Comparison of ENCODE assay signal across 1 cellular context in the genomic region with DNA sequence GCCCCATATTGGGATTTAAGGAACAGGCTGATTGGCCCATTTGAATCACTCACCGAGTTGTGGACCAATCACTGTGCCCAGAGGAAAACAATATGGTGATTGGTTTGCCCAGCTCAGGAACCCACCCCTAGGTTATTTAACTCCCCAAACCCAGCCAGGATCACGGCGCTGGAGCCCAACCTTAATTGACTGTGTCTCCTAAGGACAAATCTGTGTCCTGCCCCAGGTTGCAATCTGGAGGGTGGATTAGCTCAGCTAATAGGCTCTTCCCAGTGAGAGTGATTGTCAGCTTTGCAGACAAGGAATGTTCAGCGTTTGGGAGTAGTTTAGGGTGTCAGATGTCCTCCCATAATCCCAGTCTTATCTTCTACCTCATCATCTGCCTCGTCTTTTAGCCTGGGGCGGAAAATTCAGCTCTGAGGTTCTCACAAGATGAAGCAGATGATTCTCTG.
A peak's percentile ranks its signal among the peaks of the same experiment; 100 is the strongest.
TF ChIP-seq lines count a peak whose summit lies in the region.

No MANE protein-coding gene starts in this region.

TF ChIP-seq in K562, 482 proteins besides CTCF, POLR2A, EP300 and RAD21 (continued from another document):
- TF ChIP-seq PCBP1 (IDR thresholded peaks at IDR 0.05; ENCODE audit: low read depth, low read length, poor library complexity, severe bottlenecking) (no peak), ZNF699 (CRISPR knock-in tag; IDR thresholded peaks at IDR 0.05; ENCODE audit: insufficient replicate concordance) (no peak), NFIC (IDR thresholded peaks at IDR 0.05) (no peak), TEAD4 (IDR thresholded peaks at IDR 0.05; ENCODE audit: low read length) (0 out of 2 replicates have a peak, but pooled peaks have one; percentile 8), TEAD4 (CRISPR knock-in tag; IDR thresholded peaks at IDR 0.05; ENCODE audit: borderline replicate concordance) (no peak), E2F3 (CRISPR knock-in tag; IDR thresholded peaks at IDR 0.05) (no peak), ZBED1 (IDR thresholded peaks at IDR 0.05) (no peak), RBM14 (IDR thresholded peaks at IDR 0.05; ENCODE audit: borderline replicate concordance, insufficient read depth, low read depth, low read length) (no peak), HMGN3 (IDR thresholded peaks at IDR 0.05; ENCODE audit: borderline replicate concordance, extremely low read depth, insufficient read length, low read depth, low read length) (no peak), ESRRA (IDR thresholded peaks at IDR 0.05; ENCODE audit: borderline replicate concordance, low read depth) (0 out of 2 replicates have a peak, but pooled peaks have one; percentile 8), TEAD2 (tag; IDR thresholded peaks at IDR 0.05) (no peak), TBP (optimal IDR thresholded peaks at IDR 0.05; ENCODE audit: low read depth, low read length) (peak; percentile 6), CTBP1 (IDR thresholded peaks at IDR 0.05; ENCODE audit: borderline replicate concordance) (no peak), ZNF785 (CRISPR knock-in tag; IDR thresholded peaks at IDR 0.05) (no peak), HIVEP1 (CRISPR knock-in tag; IDR thresholded peaks at IDR 0.05) (no peak), KLF10 (CRISPR knock-in tag; IDR thresholded peaks at IDR 0.05) (no peak), SAP30 (IDR thresholded peaks at IDR 0.05; ENCODE audit: borderline replicate concordance, insufficient read depth, low read depth, low read length, poor library complexity, severe bottlenecking) (no peak), ZNF239 (CRISPR knock-in tag; IDR thresholded peaks at IDR 0.05) (no peak), MAZ (CRISPR knock-in tag; conservative IDR thresholded peaks at IDR 0.05 in 1 of 2, IDR thresholded peaks at IDR 0.05 in 1 of 2) (0 out of 4 replicates have a peak, but pooled peaks of 1 of the 2 experiments have one; percentile 25), ZNF561 (CRISPR knock-in tag; conservative IDR thresholded peaks at IDR 0.05) (no peak), FOXP1 (CRISPR knock-in tag; IDR thresholded peaks at IDR 0.05) (no peak), FOS (IDR thresholded peaks at IDR 0.05; ENCODE audit: extremely low read depth, insufficient read length) (peak; percentile 36), MCM3 (IDR thresholded peaks at IDR 0.05) (no peak), NFYB (IDR thresholded peaks at IDR 0.05; ENCODE audit: extremely low read depth, insufficient read length) (peak; percentile 78), XRCC4 (IDR thresholded peaks at IDR 0.05; ENCODE audit: extremely low read depth, insufficient read depth, insufficient read length) (no peak), RCOR1 (IDR thresholded peaks at IDR 0.05; ENCODE audit: borderline replicate concordance in 1 of 2, low read depth in 2 of 2, low read length in 2 of 2) (peak in 1 of 2 experiments; percentile 64; a peak in 1 of 4 replicates), FOXK2 (conservative IDR thresholded peaks at IDR 0.05 in 1 of 2, IDR thresholded peaks at IDR 0.05 in 1 of 2; ENCODE audit: low read depth in 2 of 2) (no peak), SRSF1 (IDR thresholded peaks at IDR 0.05; ENCODE audit: low read depth, low read length) (no peak), KDM5B (IDR thresholded peaks at IDR 0.05; ENCODE audit: insufficient replicate concordance, low read depth, low read length) (no peak), MAFK (IDR thresholded peaks at IDR 0.05; ENCODE audit: low read length) (no peak), BRD9 (IDR thresholded peaks at IDR 0.05; ENCODE audit: low read depth, partially characterized antibody) (no peak), SOX6 (IDR thresholded peaks at IDR 0.05) (no peak), HMG20A (CRISPR knock-in tag; conservative IDR thresholded peaks at IDR 0.05) (no peak), SIN3A (IDR thresholded peaks at IDR 0.05; ENCODE audit: borderline replicate concordance in 2 of 2, control insufficient read depth in 1 of 2, low read depth in 2 of 2, low read length in 2 of 2) (no peak), HDAC6 (IDR thresholded peaks at IDR 0.05; ENCODE audit: low read depth, low read length) (no peak), PRPF4 (IDR thresholded peaks at IDR 0.05; ENCODE audit: insufficient read depth, low read depth, low read length, poor library complexity, severe bottlenecking) (no peak), KDM1A (IDR thresholded peaks at IDR 0.05) (peak; percentile 53 to 58), MYBL2 (IDR thresholded peaks at IDR 0.05; ENCODE audit: low read depth) (peak; percentile 80), MYBL2 (CRISPR knock-in tag; IDR thresholded peaks at IDR 0.05; ENCODE audit: borderline replicate concordance) (no peak), PCBP2 (IDR thresholded peaks at IDR 0.05; ENCODE audit: low read depth, low read length, poor library complexity, severe bottlenecking) (no peak)
- TF ChIP-seq, protein P1, sequence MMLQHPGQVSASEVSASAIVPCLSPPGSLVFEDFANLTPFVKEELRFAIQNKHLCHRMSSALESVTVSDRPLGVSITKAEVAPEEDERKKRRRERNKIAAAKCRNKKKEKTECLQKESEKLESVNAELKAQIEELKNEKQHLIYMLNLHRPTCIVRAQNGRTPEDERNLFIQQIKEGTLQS (IDR thresholded peaks at IDR 0.05): no peak
- TF ChIP-seq, protein P1 (CRISPR knock-in tag; conservative IDR thresholded peaks at IDR 0.05): no peak
- TF ChIP-seq, protein P2, sequence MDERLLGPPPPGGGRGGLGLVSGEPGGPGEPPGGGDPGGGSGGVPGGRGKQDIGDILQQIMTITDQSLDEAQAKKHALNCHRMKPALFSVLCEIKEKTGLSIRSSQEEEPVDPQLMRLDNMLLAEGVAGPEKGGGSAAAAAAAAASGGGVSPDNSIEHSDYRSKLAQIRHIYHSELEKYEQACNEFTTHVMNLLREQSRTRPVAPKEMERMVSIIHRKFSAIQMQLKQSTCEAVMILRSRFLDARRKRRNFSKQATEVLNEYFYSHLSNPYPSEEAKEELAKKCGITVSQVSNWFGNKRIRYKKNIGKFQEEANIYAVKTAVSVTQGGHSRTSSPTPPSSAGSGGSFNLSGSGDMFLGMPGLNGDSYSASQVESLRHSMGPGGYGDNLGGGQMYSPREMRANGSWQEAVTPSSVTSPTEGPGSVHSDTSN (CRISPR knock-in tag; IDR thresholded peaks at IDR 0.05; ENCODE audit: low read depth): no peak
- TF ChIP-seq, protein P2 (tag; conservative IDR thresholded peaks at IDR 0.05; ENCODE audit: low read depth): no peak
- TF ChIP-seq, protein P3, sequence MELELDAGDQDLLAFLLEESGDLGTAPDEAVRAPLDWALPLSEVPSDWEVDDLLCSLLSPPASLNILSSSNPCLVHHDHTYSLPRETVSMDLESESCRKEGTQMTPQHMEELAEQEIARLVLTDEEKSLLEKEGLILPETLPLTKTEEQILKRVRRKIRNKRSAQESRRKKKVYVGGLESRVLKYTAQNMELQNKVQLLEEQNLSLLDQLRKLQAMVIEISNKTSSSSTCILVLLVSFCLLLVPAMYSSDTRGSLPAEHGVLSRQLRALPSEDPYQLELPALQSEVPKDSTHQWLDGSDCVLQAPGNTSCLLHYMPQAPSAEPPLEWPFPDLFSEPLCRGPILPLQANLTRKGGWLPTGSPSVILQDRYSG (tag; conservative IDR thresholded peaks at IDR 0.05; ENCODE audit: low read depth): no peak
- TF ChIP-seq, protein P4, sequence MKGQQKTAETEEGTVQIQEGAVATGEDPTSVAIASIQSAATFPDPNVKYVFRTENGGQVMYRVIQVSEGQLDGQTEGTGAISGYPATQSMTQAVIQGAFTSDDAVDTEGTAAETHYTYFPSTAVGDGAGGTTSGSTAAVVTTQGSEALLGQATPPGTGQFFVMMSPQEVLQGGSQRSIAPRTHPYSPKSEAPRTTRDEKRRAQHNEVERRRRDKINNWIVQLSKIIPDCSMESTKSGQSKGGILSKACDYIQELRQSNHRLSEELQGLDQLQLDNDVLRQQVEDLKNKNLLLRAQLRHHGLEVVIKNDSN (CRISPR knock-in tag; IDR thresholded peaks at IDR 0.05): no peak
- TF ChIP-seq, protein P5, sequence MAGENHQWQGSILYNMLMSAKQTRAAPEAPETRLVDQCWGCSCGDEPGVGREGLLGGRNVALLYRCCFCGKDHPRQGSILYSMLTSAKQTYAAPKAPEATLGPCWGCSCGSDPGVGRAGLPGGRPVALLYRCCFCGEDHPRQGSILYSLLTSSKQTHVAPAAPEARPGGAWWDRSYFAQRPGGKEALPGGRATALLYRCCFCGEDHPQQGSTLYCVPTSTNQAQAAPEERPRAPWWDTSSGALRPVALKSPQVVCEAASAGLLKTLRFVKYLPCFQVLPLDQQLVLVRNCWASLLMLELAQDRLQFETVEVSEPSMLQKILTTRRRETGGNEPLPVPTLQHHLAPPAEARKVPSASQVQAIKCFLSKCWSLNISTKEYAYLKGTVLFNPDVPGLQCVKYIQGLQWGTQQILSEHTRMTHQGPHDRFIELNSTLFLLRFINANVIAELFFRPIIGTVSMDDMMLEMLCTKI (IDR thresholded peaks at IDR 0.05; ENCODE audit: partially characterized antibody): no peak
- TF ChIP-seq, protein P6, sequence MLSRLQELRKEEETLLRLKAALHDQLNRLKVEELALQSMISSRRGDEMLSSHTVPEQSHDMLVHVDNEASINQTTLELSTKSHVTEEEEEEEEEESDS (CRISPR knock-in tag; IDR thresholded peaks at IDR 0.05): no peak
